9 cellular contexts compared by ENCODE assay signal in the genomic region with DNA sequence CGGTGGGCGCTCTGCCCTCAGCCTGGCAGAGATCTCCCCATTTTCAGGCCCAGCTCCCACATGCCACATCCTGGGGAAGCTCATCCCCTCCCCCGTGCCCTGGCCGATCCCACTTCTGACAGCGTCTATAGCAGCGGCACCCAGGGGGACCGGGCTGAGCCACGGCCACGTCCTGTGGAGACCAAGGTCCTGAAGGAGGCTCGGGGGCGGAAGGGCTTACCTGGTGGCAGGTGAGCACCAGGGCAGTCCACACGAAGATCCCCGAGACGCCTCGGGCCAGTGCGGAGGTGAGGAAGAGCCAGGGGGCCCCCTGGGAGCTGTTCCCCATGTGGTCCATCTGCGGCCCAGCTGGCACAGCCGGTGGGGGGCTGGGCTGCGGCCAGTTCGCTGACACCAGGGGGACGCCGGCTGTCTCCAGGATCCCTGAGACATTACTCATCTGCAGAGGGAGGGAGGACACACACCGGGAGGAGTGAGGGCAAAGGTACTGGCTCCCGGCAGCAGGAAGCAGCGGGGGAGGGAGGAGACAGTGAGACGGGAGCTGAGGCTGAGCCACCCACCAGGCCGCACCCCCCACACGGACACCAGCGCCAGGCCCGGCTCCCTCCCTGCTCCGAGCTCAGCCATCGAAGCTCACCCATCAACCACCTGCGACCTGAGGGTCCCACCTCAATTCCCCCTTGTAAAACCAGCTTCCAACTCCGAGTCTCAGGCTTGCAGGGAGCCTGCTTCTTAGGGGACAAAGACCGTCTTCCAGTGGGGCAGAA. TPM values are rescaled to one million over a fixed set of nuclear protein-coding genes. Genes with fewer than 3 reads are reported as not detected.
DNase-seq lines count a peak whose midpoint lies in the region; ATAC-seq, FAIRE-seq and TF ChIP-seq lines count a peak whose summit lies in the region.
"Had no signal": no experiment of that assay in that cellular context is flagged by ENCODE, and none has a peak within 500 bp of the region (broad histone marks: within the 10 kb centered on the region; RNA-seq: fewer than 3 reads in every experiment).

No MANE protein-coding gene starts in this region.

- H3K4me1 ChIP-seq in astrocyte (ENCODE audit: insufficient read depth, low read length) (peaks cover 16% of the 10 kb centered on the region), right lobe of liver (peaks cover 0 to 9% (median 0%) of the 10 kb centered on the region in 4 donors)
- H3K4me1 ChIP-seq in CD4-positive, alpha-beta memory T cell (ENCODE audit: insufficient read depth, low read length): no peaks in the 10 kb centered on the region

- H3K4me2 ChIP-seq in astrocyte (ENCODE audit: low read length): peak overlapping the region; percentile 68

- peaks cover under 1% of the 10 kb centered on the region for H3K36me3 Mint-ChIP-seq in astrocyte (ENCODE audit: low read depth, unreplicated experiment)
- no peaks in the 10 kb centered on the region for H3K36me3 Mint-ChIP-seq in CD4-positive, alpha-beta memory T cell

- DNase-seq in AG20443 (ENCODE audit: low spot score): peak; percentile 88
- DNase-seq in LNCaP clone FGC (ENCODE audit: low read depth): no peak
- peak; percentile 71 for DNase-seq in astrocyte (ENCODE audit: low read depth)
- DNase-seq in right lobe of liver: peak; percentile 84 to 85 (median 85)
- no peak for DNase-seq in stimulated activated CD8-positive, alpha-beta memory T cell treated with anti-CD3 and anti-CD28 coated beads, Interleukin-4, amount 100 ng/mL, for 48 hours
- no peak for DNase-seq in CD4-positive, alpha-beta memory T cell
- DNase-seq in ecto neural progenitor cell (ENCODE audit: low spot score): no peak

- H3K9me3 Mint-ChIP-seq in astrocyte (ENCODE audit: unreplicated experiment): no peaks in the 10 kb centered on the region
- H3K9me3 Mint-ChIP-seq in CD4-positive, alpha-beta memory T cell: no peaks in the 10 kb centered on the region

- H3K27me3 Mint-ChIP-seq in astrocyte (ENCODE audit: low read depth, unreplicated experiment): no peaks in the 10 kb centered on the region
- peaks cover 0 to 1% of the 10 kb centered on the region in 2 donors for H3K27me3 Mint-ChIP-seq in CD4-positive, alpha-beta memory T cell

- no peaks in the 10 kb centered on the region for H3K36me3 ChIP-seq in astrocyte (ENCODE audit: insufficient read depth, low read length)
- no peaks in the 10 kb centered on the region for H3K36me3 ChIP-seq in right lobe of liver
- H3K36me3 ChIP-seq in CD4-positive, alpha-beta memory T cell (ENCODE audit: insufficient read depth, low read length): no peaks in the 10 kb centered on the region

- 24% methylated on average over 8 of the region's 35 CpGs for WGBS in right lobe of liver (ENCODE audit: insufficient coverage, low coverage, low lambda C conversion rate, missing lambda C conversion rate)

- peaks cover 8% of the 10 kb centered on the region for H3K4me1 Mint-ChIP-seq in astrocyte (ENCODE audit: low read depth, unreplicated experiment)
- H3K4me1 Mint-ChIP-seq in CD4-positive, alpha-beta memory T cell: peaks cover 0 to 3% (median under 1%) of the 10 kb centered on the region in 4 donors

- H4K20me1 ChIP-seq in astrocyte (ENCODE audit: insufficient read depth, low read length): no peaks in the 10 kb centered on the region

- H3K27ac Mint-ChIP-seq in astrocyte (ENCODE audit: unreplicated experiment): peak overlapping the region; percentile 58
- H3K27ac Mint-ChIP-seq in CD4-positive, alpha-beta memory T cell: peak overlapping the region in 1 of 7 donors; percentile 17

- H3K9me3 ChIP-seq in astrocyte (ENCODE audit: insufficient read depth, low read depth, low read length) (no peaks in the 10 kb centered on the region), right lobe of liver (no peaks in the 10 kb centered on the region)
- H3K9me3 ChIP-seq in CD4-positive, alpha-beta memory T cell (ENCODE audit: control insufficient read depth in 1 of 2, low read length in 2 of 2): no peaks in the 10 kb centered on the region

- H3K27ac ChIP-seq in astrocyte (ENCODE audit: low read depth, low read length) (peak overlapping the region; percentile 10), right lobe of liver (peak overlapping the region; percentile 76 to 82 (median 82))
- no peak overlapping the region for H3K27ac ChIP-seq in CD4-positive, alpha-beta memory T cell (ENCODE audit: low read depth, low read length)

- POLR2A ChIA-PET in CD4-positive, alpha-beta memory T cell (lab: Charles Lee; ENCODE audit: partially characterized antibody): interaction anchor here (0.8 kb wide), 1 partner anchor 19 kb away, joined by 3 read pairs; no protein-coding TSS in a partner anchor

- peak; percentile 26 for FAIRE-seq in astrocyte (lab: Jason Lieb, UNC)
- FAIRE-seq: GM18507 had no signal

- H3K4me3 ChIP-seq in LNCaP clone FGC (ENCODE audit: low read depth, low read length) (peak overlapping the region; percentile 66), astrocyte (ENCODE audit: insufficient read depth, low read depth, low read length) (no peak overlapping the region), right lobe of liver (peak overlapping the region; percentile 57 to 61 (median 60))
- no peak overlapping the region for H3K4me3 ChIP-seq in CD4-positive, alpha-beta memory T cell (ENCODE audit: low read length in 2 of 2)

- ATAC-seq in right lobe of liver (peak; percentile 76 to 79 (median 76)), GM21576 (IDR thresholded peaks at IDR 0.05; ENCODE audit: unreplicated experiment) (no peak)

- intact Hi-C loops in right lobe of liver (cut with DNase I): no loop called here
- intact Hi-C loops in CD4-positive, alpha-beta memory T cell (cut with micrococcal nuclease): no loop called here

- peak; percentile 51 for TF ChIP-seq POLR2A in right lobe of liver (IDR thresholded peaks at IDR 0.05)

- H2AFZ ChIP-seq in astrocyte (ENCODE audit: low read depth, low read length): peak overlapping the region; percentile 64

- TF ChIP-seq CTCF in LNCaP clone FGC (IDR thresholded peaks at IDR 0.05; ENCODE audit: control insufficient read depth, extremely low read depth, insufficient read depth) (no peak), astrocyte (IDR thresholded peaks at IDR 0.05; ENCODE audit: insufficient read depth, low read depth, low read length) (no peak), right lobe of liver (IDR thresholded peaks at IDR 0.05) (no peak)

- no peak overlapping the region for H3K4me3 Mint-ChIP-seq in astrocyte (ENCODE audit: unreplicated experiment)
- H3K4me3 Mint-ChIP-seq in CD4-positive, alpha-beta memory T cell: no peak overlapping the region

- peak overlapping the region; percentile 61 for H3K9ac ChIP-seq in astrocyte (ENCODE audit: low read length)

- H3K79me2 ChIP-seq in astrocyte (ENCODE audit: insufficient read depth, low read length): no peaks in the 10 kb centered on the region

- no peaks in the 10 kb centered on the region for H3K27me3 ChIP-seq in astrocyte (ENCODE audit: insufficient read depth, low read length)
- no peaks in the 10 kb centered on the region for H3K27me3 ChIP-seq in right lobe of liver
- H3K27me3 ChIP-seq in CD4-positive, alpha-beta memory T cell (ENCODE audit: insufficient read depth, low read length): no peaks in the 10 kb centered on the region

- CTCF ChIA-PET in CD4-positive, alpha-beta memory T cell (lab: Charles Lee; ENCODE audit: partially characterized antibody): interaction anchor here (0.9 to 2.1 kb wide), 4 partner anchors 13 to 51 kb away, joined by 3 to 9 read pairs (median 4); a partner anchor contains a TSS

RNA-seq across cellular contexts. Expression of a gene that starts 0.8 kb away (rescaled TPM):
- total RNA-seq in astrocyte: 1.8 and 2.1 TPM in 2 replicates
- 10 to 100 TPM; 15.1 to 32.8 (median 26.7) TPM for total RNA-seq in right lobe of liver
- total RNA-seq in CD4-positive, alpha-beta memory T cell: not detected
- polyA plus RNA-seq in CD4-positive, alpha-beta memory T cell: not detected

RNA-seq across cellular contexts. Expression of a gene that starts 14.6 kb away (rescaled TPM):
- 30.3 and 33.6 TPM in 2 replicates for total RNA-seq in astrocyte
- total RNA-seq in right lobe of liver: 10 to 100 TPM in 2 of 6 experiments, 1 to 10 TPM in 4; 7.6 to 28.1 (median 9.2) TPM
- total RNA-seq in CD4-positive, alpha-beta memory T cell: 10 to 100 TPM; 19.3 to 22.2 TPM
- polyA plus RNA-seq in CD4-positive, alpha-beta memory T cell: 10 to 100 TPM; 39.7 to 50.2 TPM

RNA-seq across cellular contexts. Expression of a gene that starts 24.7 kb away (rescaled TPM):
- 36.2 and 36.6 TPM in 2 replicates for total RNA-seq in astrocyte
- 10 to 100 TPM in 4 of 6 experiments, 1 to 10 TPM in 2; 6.9 to 29.7 (median 13.1) TPM for total RNA-seq in right lobe of liver
- total RNA-seq in CD4-positive, alpha-beta memory T cell: 10 to 100 TPM; 50.1 to 50.3 TPM
- polyA plus RNA-seq in CD4-positive, alpha-beta memory T cell: 1 to 10 TPM in 1 of 2 donors, under 1 TPM in 1; 0.32 to 1.0 TPM

RNA-seq across cellular contexts. Expression of a gene that starts 51.0 kb away (rescaled TPM):
- 81.4 and 81.9 TPM in 2 replicates for total RNA-seq in astrocyte
- 10 to 100 TPM; 30.1 to 49.6 (median 41.2) TPM for total RNA-seq in right lobe of liver
- 100 to 1,000 TPM; 135 to 137 TPM for total RNA-seq in CD4-positive, alpha-beta memory T cell
- polyA plus RNA-seq in CD4-positive, alpha-beta memory T cell: 10 to 100 TPM in 1 of 2 donors, 1 to 10 TPM in 1; 6.0 to 29.2 TPM

Comparison
In these comparisons a context has a peak if more than half of its experiments do, and no peak if none do; other contexts are left out.
1. DNase-seq: peak in AG20443 (single experiment), astrocyte (single experiment) and right lobe of liver (3 of 3); none in LNCaP clone FGC (single experiment), stimulated activated CD8-positive, alpha-beta memory T cell treated with anti-CD3 and anti-CD28 coated beads, Interleukin-4, amount 100 ng/mL, for 48 hours (single experiment), CD4-positive, alpha-beta memory T cell (0 of 5) and ecto neural progenitor cell (single experiment).
2. H3K4me3 ChIP-seq: peak in LNCaP clone FGC (single experiment) and right lobe of liver (3 of 3); none in astrocyte (single experiment) and CD4-positive, alpha-beta memory T cell (0 of 2).